1 cellular context compared by ENCODE assay signal in genomic region chr4:52051615-52052474, GRCh38.
TF ChIP-seq lines count a peak whose summit lies in the region.

No MANE protein-coding gene starts in this region.

TF ChIP-seq in HepG2, 621 proteins besides CTCF, POLR2A, EP300 and RAD21 (continued from another document and continues in another):
- TF ChIP-seq MLXIP (CRISPR knock-in tag; IDR thresholded peaks at IDR 0.05; ENCODE audit: borderline replicate concordance) (no peak), ZNF205 (CRISPR knock-in tag; IDR thresholded peaks at IDR 0.05) (0 out of 2 replicates have a peak, but pooled peaks have one; percentile 5), ZNF788 (CRISPR knock-in tag; IDR thresholded peaks at IDR 0.05; ENCODE audit: borderline replicate concordance) (0 out of 2 replicates have a peak, but pooled peaks have one; percentile 25), ZNF496 (CRISPR knock-in tag; IDR thresholded peaks at IDR 0.05; ENCODE audit: insufficient replicate concordance) (no peak), ZNF572 (CRISPR knock-in tag; IDR thresholded peaks at IDR 0.05) (peak; percentile 22; the same call in 1 of the 2 replicates), DR1 (CRISPR knock-in tag; IDR thresholded peaks at IDR 0.05) (peak; percentile 42; the same call in 1 of the 2 replicates), ZFP90 (CRISPR knock-in tag; IDR thresholded peaks at IDR 0.05; ENCODE audit: borderline replicate concordance) (peak; percentile 48; the same call in 1 of the 2 replicates), ELF3 (CRISPR knock-in tag; IDR thresholded peaks at IDR 0.05) (0 out of 2 replicates have a peak, but pooled peaks have one; percentile 14), ARID2 (CRISPR knock-in tag; IDR thresholded peaks at IDR 0.05; ENCODE audit: borderline replicate concordance) (peak; percentile 69; the same call in 1 of the 2 replicates), PBX3 (CRISPR knock-in tag; IDR thresholded peaks at IDR 0.05; ENCODE audit: borderline replicate concordance) (no peak), CENPBD1 (CRISPR knock-in tag; IDR thresholded peaks at IDR 0.05; ENCODE audit: borderline replicate concordance, low read depth) (no peak), ZNF430 (CRISPR knock-in tag; IDR thresholded peaks at IDR 0.05) (0 out of 2 replicates have a peak, but pooled peaks have one; percentile 51), ZNF605 (CRISPR knock-in tag; IDR thresholded peaks at IDR 0.05) (peak; percentile 50; the same call in 1 of the 2 replicates), CCDC6 (CRISPR knock-in tag; IDR thresholded peaks at IDR 0.05) (no peak), PITX1 (CRISPR knock-in tag; IDR thresholded peaks at IDR 0.05) (no peak), ZBTB7A (CRISPR knock-in tag; IDR thresholded peaks at IDR 0.05) (no peak), MAX (IDR thresholded peaks at IDR 0.05) (peak; percentile 73), ZNF550 (CRISPR knock-in tag; IDR thresholded peaks at IDR 0.05; ENCODE audit: borderline replicate concordance) (0 out of 2 replicates have a peak, but pooled peaks have one; percentile 56), CHCHD3 (CRISPR knock-in tag; IDR thresholded peaks at IDR 0.05) (no peak), ZSCAN29 (CRISPR knock-in tag; conservative IDR thresholded peaks at IDR 0.05) (no peak), MIXL1 (CRISPR knock-in tag; IDR thresholded peaks at IDR 0.05) (0 out of 2 replicates have a peak, but pooled peaks have one; percentile 7), ZNF335 (CRISPR knock-in tag; IDR thresholded peaks at IDR 0.05) (no peak; the same call in 1 of the 2 replicates), PPARG (CRISPR knock-in tag; conservative IDR thresholded peaks at IDR 0.05) (no peak), FOXP1 (IDR thresholded peaks at IDR 0.05) (no peak), FOXP1 (CRISPR knock-in tag; IDR thresholded peaks at IDR 0.05) (no peak), NAIF1 (CRISPR knock-in tag; IDR thresholded peaks at IDR 0.05; ENCODE audit: borderline replicate concordance) (peak; percentile 42; the same call in 1 of the 2 replicates), ZBTB34 (CRISPR knock-in tag; IDR thresholded peaks at IDR 0.05) (peak; percentile 16; the same call in 1 of the 2 replicates), REL (CRISPR knock-in tag; conservative IDR thresholded peaks at IDR 0.05) (peak; percentile 79), HNRNPLL (IDR thresholded peaks at IDR 0.05; ENCODE audit: low read depth, low read length, poor library complexity, severe bottlenecking) (peak; percentile 94), MED8 (CRISPR knock-in tag; IDR thresholded peaks at IDR 0.05; ENCODE audit: insufficient replicate concordance) (peak; percentile 36), ZNF501 (CRISPR knock-in tag; IDR thresholded peaks at IDR 0.05) (peak; percentile 71; the same call in 1 of the 2 replicates), ZFP82 (CRISPR knock-in tag; IDR thresholded peaks at IDR 0.05; ENCODE audit: borderline replicate concordance) (no peak), ARNTL (CRISPR knock-in tag; IDR thresholded peaks at IDR 0.05) (no peak), ZNF616 (CRISPR knock-in tag; IDR thresholded peaks at IDR 0.05; ENCODE audit: low read depth) (no peak), ZNF317 (CRISPR knock-in tag; IDR thresholded peaks at IDR 0.05) (peak; percentile 62), TEAD3 (CRISPR knock-in tag; optimal IDR thresholded peaks at IDR 0.05; ENCODE audit: borderline replicate concordance) (peak; percentile 26), ZNF790 (CRISPR knock-in tag; IDR thresholded peaks at IDR 0.05; ENCODE audit: borderline replicate concordance) (0 out of 2 replicates have a peak, but pooled peaks have one; percentile 30), RXRA (CRISPR knock-in tag; IDR thresholded peaks at IDR 0.05) (peak; percentile 17; the same call in 1 of the 2 replicates)
- TF ChIP-seq, protein P1, sequence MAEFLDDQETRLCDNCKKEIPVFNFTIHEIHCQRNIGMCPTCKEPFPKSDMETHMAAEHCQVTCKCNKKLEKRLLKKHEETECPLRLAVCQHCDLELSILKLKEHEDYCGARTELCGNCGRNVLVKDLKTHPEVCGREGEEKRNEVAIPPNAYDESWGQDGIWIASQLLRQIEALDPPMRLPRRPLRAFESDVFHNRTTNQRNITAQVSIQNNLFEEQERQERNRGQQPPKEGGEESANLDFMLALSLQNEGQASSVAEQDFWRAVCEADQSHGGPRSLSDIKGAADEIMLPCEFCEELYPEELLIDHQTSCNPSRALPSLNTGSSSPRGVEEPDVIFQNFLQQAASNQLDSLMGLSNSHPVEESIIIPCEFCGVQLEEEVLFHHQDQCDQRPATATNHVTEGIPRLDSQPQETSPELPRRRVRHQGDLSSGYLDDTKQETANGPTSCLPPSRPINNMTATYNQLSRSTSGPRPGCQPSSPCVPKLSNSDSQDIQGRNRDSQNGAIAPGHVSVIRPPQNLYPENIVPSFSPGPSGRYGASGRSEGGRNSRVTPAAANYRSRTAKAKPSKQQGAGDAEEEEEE (CRISPR knock-in tag; IDR thresholded peaks at IDR 0.05; ENCODE audit: borderline replicate concordance) = 0 out of 2 replicates have a peak, but pooled peaks have one; percentile 43
- TF ChIP-seq, protein P2, sequence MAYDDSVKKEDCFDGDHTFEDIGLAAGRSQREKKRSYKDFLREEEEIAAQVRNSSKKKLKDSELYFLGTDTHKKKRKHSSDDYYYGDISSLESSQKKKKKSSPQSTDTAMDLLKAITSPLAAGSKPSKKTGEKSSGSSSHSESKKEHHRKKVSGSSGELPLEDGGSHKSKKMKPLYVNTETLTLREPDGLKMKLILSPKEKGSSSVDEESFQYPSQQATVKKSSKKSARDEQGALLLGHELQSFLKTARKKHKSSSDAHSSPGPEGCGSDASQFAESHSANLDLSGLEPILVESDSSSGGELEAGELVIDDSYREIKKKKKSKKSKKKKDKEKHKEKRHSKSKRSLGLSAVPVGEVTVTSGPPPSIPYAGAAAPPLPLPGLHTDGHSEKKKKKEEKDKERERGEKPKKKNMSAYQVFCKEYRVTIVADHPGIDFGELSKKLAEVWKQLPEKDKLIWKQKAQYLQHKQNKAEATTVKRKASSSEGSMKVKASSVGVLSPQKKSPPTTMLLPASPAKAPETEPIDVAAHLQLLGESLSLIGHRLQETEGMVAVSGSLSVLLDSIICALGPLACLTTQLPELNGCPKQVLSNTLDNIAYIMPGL (CRISPR knock-in tag; IDR thresholded peaks at IDR 0.05; ENCODE audit: borderline replicate concordance in 1 of 2, low read depth in 1 of 2) = peak in 1 of 2 experiments; percentile 32; a peak in 1 of 4 replicates
- TF ChIP-seq, protein P3, sequence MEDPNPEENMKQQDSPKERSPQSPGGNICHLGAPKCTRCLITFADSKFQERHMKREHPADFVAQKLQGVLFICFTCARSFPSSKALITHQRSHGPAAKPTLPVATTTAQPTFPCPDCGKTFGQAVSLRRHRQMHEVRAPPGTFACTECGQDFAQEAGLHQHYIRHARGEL (CRISPR knock-in tag; IDR thresholded peaks at IDR 0.05) = no peak
- TF ChIP-seq, protein P4, sequence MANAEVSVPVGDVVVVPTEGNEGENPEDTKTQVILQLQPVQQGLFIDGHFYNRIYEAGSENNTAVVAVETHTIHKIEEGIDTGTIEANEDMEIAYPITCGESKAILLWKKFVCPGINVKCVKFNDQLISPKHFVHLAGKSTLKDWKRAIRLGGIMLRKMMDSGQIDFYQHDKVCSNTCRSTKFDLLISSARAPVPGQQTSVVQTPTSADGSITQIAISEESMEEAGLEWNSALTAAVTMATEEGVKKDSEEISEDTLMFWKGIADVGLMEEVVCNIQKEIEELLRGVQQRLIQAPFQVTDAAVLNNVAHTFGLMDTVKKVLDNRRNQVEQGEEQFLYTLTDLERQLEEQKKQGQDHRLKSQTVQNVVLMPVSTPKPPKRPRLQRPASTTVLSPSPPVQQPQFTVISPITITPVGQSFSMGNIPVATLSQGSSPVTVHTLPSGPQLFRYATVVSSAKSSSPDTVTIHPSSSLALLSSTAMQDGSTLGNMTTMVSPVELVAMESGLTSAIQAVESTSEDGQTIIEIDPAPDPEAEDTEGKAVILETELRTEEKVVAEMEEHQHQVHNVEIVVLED (CRISPR knock-in tag; IDR thresholded peaks at IDR 0.05; ENCODE audit: borderline replicate concordance) = no peak
- TF ChIP-seq, protein P5, sequence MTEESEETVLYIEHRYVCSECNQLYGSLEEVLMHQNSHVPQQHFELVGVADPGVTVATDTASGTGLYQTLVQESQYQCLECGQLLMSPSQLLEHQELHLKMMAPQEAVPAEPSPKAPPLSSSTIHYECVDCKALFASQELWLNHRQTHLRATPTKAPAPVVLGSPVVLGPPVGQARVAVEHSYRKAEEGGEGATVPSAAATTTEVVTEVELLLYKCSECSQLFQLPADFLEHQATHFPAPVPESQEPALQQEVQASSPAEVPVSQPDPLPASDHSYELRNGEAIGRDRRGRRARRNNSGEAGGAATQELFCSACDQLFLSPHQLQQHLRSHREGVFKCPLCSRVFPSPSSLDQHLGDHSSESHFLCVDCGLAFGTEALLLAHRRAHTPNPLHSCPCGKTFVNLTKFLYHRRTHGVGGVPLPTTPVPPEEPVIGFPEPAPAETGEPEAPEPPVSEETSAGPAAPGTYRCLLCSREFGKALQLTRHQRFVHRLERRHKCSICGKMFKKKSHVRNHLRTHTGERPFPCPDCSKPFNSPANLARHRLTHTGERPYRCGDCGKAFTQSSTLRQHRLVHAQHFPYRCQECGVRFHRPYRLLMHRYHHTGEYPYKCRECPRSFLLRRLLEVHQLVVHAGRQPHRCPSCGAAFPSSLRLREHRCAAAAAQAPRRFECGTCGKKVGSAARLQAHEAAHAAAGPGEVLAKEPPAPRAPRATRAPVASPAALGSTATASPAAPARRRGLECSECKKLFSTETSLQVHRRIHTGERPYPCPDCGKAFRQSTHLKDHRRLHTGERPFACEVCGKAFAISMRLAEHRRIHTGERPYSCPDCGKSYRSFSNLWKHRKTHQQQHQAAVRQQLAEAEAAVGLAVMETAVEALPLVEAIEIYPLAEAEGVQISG (CRISPR knock-in tag; IDR thresholded peaks at IDR 0.05) = 0 out of 2 replicates have a peak, but pooled peaks have one; percentile 26
- TF ChIP-seq, protein P6, sequence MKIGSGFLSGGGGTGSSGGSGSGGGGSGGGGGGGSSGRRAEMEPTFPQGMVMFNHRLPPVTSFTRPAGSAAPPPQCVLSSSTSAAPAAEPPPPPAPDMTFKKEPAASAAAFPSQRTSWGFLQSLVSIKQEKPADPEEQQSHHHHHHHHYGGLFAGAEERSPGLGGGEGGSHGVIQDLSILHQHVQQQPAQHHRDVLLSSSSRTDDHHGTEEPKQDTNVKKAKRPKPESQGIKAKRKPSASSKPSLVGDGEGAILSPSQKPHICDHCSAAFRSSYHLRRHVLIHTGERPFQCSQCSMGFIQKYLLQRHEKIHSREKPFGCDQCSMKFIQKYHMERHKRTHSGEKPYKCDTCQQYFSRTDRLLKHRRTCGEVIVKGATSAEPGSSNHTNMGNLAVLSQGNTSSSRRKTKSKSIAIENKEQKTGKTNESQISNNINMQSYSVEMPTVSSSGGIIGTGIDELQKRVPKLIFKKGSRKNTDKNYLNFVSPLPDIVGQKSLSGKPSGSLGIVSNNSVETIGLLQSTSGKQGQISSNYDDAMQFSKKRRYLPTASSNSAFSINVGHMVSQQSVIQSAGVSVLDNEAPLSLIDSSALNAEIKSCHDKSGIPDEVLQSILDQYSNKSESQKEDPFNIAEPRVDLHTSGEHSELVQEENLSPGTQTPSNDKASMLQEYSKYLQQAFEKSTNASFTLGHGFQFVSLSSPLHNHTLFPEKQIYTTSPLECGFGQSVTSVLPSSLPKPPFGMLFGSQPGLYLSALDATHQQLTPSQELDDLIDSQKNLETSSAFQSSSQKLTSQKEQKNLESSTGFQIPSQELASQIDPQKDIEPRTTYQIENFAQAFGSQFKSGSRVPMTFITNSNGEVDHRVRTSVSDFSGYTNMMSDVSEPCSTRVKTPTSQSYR (CRISPR knock-in tag; IDR thresholded peaks at IDR 0.05; ENCODE audit: borderline replicate concordance) = peak; percentile 60; the same call in 1 of the 2 replicates
